Comparison of ENCODE assay signal across 1 cellular context in the genomic region with DNA sequence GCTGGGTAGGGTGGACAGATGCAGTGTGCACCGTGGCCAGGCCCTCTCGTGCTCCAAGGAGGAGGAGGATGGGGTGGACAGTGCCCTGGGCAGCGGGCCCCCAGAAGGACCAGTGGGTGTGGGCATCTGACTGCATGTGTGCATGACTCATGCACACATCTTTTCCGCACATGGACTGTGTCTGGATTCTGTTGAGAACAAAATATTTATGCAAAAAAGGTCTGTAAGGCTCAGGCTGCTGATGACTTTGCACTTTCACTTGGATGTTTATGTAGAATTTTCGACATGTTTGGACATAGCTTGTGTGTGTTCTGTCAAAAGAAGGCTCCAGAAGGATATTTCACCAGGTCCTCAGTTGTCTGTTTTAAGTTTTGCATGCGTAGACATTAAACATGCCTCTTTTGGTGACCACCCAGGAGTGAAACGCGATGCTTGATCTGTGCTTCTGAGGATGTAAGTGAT.
TF ChIP-seq lines count a peak whose summit lies in the region.

No MANE protein-coding gene starts in this region.

TF ChIP-seq in SK-N-SH, 30 proteins besides CTCF, POLR2A, EP300 and RAD21:
- TF ChIP-seq NRF1 (IDR thresholded peaks at IDR 0.05; ENCODE audit: low read depth, low read length) (no peak), TCF12 (IDR thresholded peaks at IDR 0.05) (peak; percentile 96), CHD2 (IDR thresholded peaks at IDR 0.05; ENCODE audit: low read length, partially characterized antibody) (no peak), NFIC (IDR thresholded peaks at IDR 0.05; ENCODE audit: borderline replicate concordance) (peak; percentile 54; the same call in 1 of the 2 replicates), ZBTB33 (IDR thresholded peaks at IDR 0.05; ENCODE audit: borderline replicate concordance, low read depth) (no peak), GABPA (IDR thresholded peaks at IDR 0.05; ENCODE audit: low read depth) (no peak; the same call in 1 of the 2 replicates), TEAD4 (IDR thresholded peaks at IDR 0.05; ENCODE audit: borderline replicate concordance, insufficient read depth) (no peak), JUND (IDR thresholded peaks at IDR 0.05) (peak; percentile 86), IRF3 (IDR thresholded peaks at IDR 0.05; ENCODE audit: low read depth, low read length) (no peak), RXRA (IDR thresholded peaks at IDR 0.05; ENCODE audit: borderline replicate concordance, low read depth) (0 out of 2 replicates have a peak, but pooled peaks have one; percentile 43), FOSL2 (IDR thresholded peaks at IDR 0.05; ENCODE audit: borderline replicate concordance, low read depth) (peak; percentile 90), POLR2AphosphoS5 (IDR thresholded peaks at IDR 0.05; ENCODE audit: low read depth, low read length) (no peak), SIN3A (IDR thresholded peaks at IDR 0.05; ENCODE audit: borderline replicate concordance, low read depth, low read length) (0 out of 2 replicates have a peak, but pooled peaks have one; percentile 19), FOXJ3 (CRISPR knock-in tag; IDR thresholded peaks at IDR 0.05) (no peak), MAX (IDR thresholded peaks at IDR 0.05; ENCODE audit: low read depth) (peak; percentile 98)
- TF ChIP-seq, protein P1, sequence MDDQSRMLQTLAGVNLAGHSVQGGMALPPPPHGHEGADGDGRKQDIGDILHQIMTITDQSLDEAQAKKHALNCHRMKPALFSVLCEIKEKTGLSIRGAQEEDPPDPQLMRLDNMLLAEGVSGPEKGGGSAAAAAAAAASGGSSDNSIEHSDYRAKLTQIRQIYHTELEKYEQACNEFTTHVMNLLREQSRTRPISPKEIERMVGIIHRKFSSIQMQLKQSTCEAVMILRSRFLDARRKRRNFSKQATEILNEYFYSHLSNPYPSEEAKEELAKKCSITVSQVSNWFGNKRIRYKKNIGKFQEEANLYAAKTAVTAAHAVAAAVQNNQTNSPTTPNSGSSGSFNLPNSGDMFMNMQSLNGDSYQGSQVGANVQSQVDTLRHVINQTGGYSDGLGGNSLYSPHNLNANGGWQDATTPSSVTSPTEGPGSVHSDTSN (IDR thresholded peaks at IDR 0.05), result peak; percentile 25; the same call in 1 of the 2 replicates
- TF ChIP-seq, protein P2, sequence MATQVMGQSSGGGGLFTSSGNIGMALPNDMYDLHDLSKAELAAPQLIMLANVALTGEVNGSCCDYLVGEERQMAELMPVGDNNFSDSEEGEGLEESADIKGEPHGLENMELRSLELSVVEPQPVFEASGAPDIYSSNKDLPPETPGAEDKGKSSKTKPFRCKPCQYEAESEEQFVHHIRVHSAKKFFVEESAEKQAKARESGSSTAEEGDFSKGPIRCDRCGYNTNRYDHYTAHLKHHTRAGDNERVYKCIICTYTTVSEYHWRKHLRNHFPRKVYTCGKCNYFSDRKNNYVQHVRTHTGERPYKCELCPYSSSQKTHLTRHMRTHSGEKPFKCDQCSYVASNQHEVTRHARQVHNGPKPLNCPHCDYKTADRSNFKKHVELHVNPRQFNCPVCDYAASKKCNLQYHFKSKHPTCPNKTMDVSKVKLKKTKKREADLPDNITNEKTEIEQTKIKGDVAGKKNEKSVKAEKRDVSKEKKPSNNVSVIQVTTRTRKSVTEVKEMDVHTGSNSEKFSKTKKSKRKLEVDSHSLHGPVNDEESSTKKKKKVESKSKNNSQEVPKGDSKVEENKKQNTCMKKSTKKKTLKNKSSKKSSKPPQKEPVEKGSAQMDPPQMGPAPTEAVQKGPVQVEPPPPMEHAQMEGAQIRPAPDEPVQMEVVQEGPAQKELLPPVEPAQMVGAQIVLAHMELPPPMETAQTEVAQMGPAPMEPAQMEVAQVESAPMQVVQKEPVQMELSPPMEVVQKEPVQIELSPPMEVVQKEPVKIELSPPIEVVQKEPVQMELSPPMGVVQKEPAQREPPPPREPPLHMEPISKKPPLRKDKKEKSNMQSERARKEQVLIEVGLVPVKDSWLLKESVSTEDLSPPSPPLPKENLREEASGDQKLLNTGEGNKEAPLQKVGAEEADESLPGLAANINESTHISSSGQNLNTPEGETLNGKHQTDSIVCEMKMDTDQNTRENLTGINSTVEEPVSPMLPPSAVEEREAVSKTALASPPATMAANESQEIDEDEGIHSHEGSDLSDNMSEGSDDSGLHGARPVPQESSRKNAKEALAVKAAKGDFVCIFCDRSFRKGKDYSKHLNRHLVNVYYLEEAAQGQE (IDR thresholded peaks at IDR 0.05; ENCODE audit: low read depth, low read length), result peak; percentile 50; the same call in 1 of the 2 replicates
